Comparison of ENCODE assay signal across 16 cellular contexts in the genomic region with DNA sequence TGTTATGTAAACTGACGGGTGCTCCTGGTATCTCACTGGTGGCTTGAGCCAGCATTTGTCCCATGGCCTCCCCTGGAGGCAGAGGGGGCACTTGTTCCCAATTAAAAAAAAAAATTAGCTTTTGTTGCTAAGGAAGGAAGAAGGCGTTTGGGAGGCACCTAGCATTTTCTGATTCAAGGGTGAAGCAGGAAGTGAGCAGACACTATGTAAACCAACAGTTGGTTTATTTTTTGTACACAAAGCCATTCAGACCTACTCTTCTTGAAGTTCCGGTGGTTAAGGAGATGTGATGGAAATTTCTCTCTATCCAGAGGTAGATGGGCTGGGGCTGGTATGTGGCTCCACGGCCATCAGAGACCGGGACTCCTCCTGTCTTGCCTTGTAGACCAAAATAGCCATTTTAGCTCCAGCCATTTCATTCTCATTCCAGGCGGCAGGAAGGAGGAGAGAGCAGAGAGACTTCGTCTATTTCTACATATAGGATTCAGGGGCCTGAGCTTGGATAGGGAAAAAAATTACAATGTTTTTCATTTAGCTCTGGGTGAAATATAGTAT.
DNase-seq lines count a peak whose midpoint lies in the region; ATAC-seq and TF ChIP-seq lines count a peak whose summit lies in the region.
"Had no signal": no experiment of that assay in that cellular context is flagged by ENCODE, and none has a peak within 500 bp of the region (broad histone marks: within the 10 kb centered on the region; RNA-seq: fewer than 3 reads in every experiment).

No MANE protein-coding gene starts in this region.

- peaks cover 13% of the 10 kb centered on the region for H3K36me3 Mint-ChIP-seq in activated CD4-positive, alpha-beta T cell treated with anti-CD3 and anti-CD28 coated beads, Interleukin-2, amount 10 ng/mL, durations not matched to agents 24 days and 14 days (ENCODE audit: low read depth)
- H3K36me3 Mint-ChIP-seq in T-cell (peaks cover 16% of the 10 kb centered on the region), MCF 10A (ENCODE audit: insufficient read depth, unreplicated experiment) (peaks cover 10% of the 10 kb centered on the region)
- H3K36me3 Mint-ChIP-seq in effector memory CD8-positive, alpha-beta T cell (ENCODE audit: insufficient read depth): peaks cover 11% of the 10 kb centered on the region

- H3K4me1 ChIP-seq in spleen: peaks cover 7 to 55% (median 30%) of the 10 kb centered on the region in 6 donors
- H3K4me1 ChIP-seq: tibial artery had no signal

- H3K27ac Mint-ChIP-seq in activated CD4-positive, alpha-beta T cell treated with anti-CD3 and anti-CD28 coated beads, Interleukin-2, amount 10 ng/mL, durations not matched to agents 24 days and 14 days: peak overlapping the region; percentile 99
- H3K27ac Mint-ChIP-seq in T-cell (peak overlapping the region; percentile 93 to 97), MCF 10A (ENCODE audit: low read depth, unreplicated experiment) (no peak overlapping the region)
- H3K27ac Mint-ChIP-seq in effector memory CD8-positive, alpha-beta T cell: peak overlapping the region; percentile 93 to 94

- peaks cover 63% of the 10 kb centered on the region for H3K4me1 Mint-ChIP-seq in activated CD4-positive, alpha-beta T cell treated with anti-CD3 and anti-CD28 coated beads, Interleukin-2, amount 10 ng/mL, durations not matched to agents 24 days and 14 days
- peaks cover 83% of the 10 kb centered on the region in 3 donors for H3K4me1 Mint-ChIP-seq in T-cell
- peaks cover 45 to 54% of the 10 kb centered on the region in 2 donors for H3K4me1 Mint-ChIP-seq in effector memory CD8-positive, alpha-beta T cell (ENCODE audit: low read depth in 2 of 2)
- H3K4me1 Mint-ChIP-seq in MCF 10A (ENCODE audit: insufficient read depth, unreplicated experiment): no peaks in the 10 kb centered on the region

- peak; percentile 76 for DNase-seq in activated CD4-positive, alpha-beta T cell treated with anti-CD3 and anti-CD28 coated beads, Interleukin-2, amount 10 ng/mL, durations not matched to agents 24 days and 14 days
- no peak for DNase-seq in activated CD4-positive, alpha-beta T cell treated with anti-CD3 and anti-CD28 coated beads, Interleukin-2, amount 50 U/mL, for 4 hours
- DNase-seq in T-cell (no peak), spleen (peak; percentile 37), HuH-7 (ENCODE audit: low spot score) (no peak), Ammon's horn (ENCODE audit: low spot score) (no peak), MCF 10A (ENCODE audit: unreplicated experiment) (no peak)
- DNase-seq in effector memory CD8-positive, alpha-beta T cell: no peak
- DNase-seq: ACHN, amniotic stem cell, hypothalamus, left ventricle myocardium superior, NCI-H1105, occipital lobe, OCI-M1, tibial artery had no signal

- no peak for TF ChIP-seq POLR2A in spleen (IDR thresholded peaks at IDR 0.05)

- peak overlapping the region; percentile 71 for H3K4me3 Mint-ChIP-seq in activated CD4-positive, alpha-beta T cell treated with anti-CD3 and anti-CD28 coated beads, Interleukin-2, amount 10 ng/mL, durations not matched to agents 24 days and 14 days
- H3K4me3 Mint-ChIP-seq in T-cell (peak overlapping the region; percentile 59 to 70 (median 59)), MCF 10A (ENCODE audit: unreplicated experiment) (no peak overlapping the region)
- H3K4me3 Mint-ChIP-seq in effector memory CD8-positive, alpha-beta T cell: peak overlapping the region; percentile 62 to 84

- no peaks in the 10 kb centered on the region for H3K27me3 Mint-ChIP-seq in activated CD4-positive, alpha-beta T cell treated with anti-CD3 and anti-CD28 coated beads, Interleukin-2, amount 10 ng/mL, durations not matched to agents 24 days and 14 days
- H3K27me3 Mint-ChIP-seq in T-cell (no peaks in the 10 kb centered on the region), MCF 10A (ENCODE audit: insufficient read depth, unreplicated experiment) (no peaks in the 10 kb centered on the region)
- H3K27me3 Mint-ChIP-seq in effector memory CD8-positive, alpha-beta T cell: no peaks in the 10 kb centered on the region

- peak overlapping the region in 1 of 8 donors; percentile 8 for H3K4me3 ChIP-seq in spleen
- H3K4me3 ChIP-seq: tibial artery had no signal

- H3K27ac ChIP-seq in spleen: peak overlapping the region; percentile 24 to 77 (median 62)
- H3K27ac ChIP-seq: tibial artery had no signal

- no peaks in the 10 kb centered on the region for H3K9me3 ChIP-seq in spleen
- H3K9me3 ChIP-seq: tibial artery had no signal

- CTCF ChIA-PET in T-cell (lab: Charles Lee) (interaction anchor here (0.5 to 2.8 kb wide), 6 partner anchors 11 to 78 kb away, joined by 3 to 13 read pairs (median 10); no protein-coding TSS in a partner anchor), MCF 10A (lab: Yijun Ruan, JAX) (interaction anchor here (1.0 to 2.2 kb wide), 3 partner anchors 11 to 18 kb away, joined by 3 to 15 read pairs (median 11); no protein-coding TSS in a partner anchor)

- ATAC-seq in T-cell (replicated peaks in 1 of 4): peak; percentile 23 to 35 (median 28)
- ATAC-seq in effector memory CD8-positive, alpha-beta T cell (replicated peaks): peak; percentile 33
- ATAC-seq: left ventricle myocardium superior had no signal

- POLR2A ChIA-PET in T-cell (lab: Charles Lee) (interaction anchor here in 1 of 2 donors (1.6 kb wide), 1 partner anchor 16 kb away, joined by 5 read pairs; no protein-coding TSS in a partner anchor), MCF 10A (lab: Yijun Ruan, JAX) (no interaction called here)

- TF ChIP-seq CTCF in spleen (IDR thresholded peaks at IDR 0.05 in 8 of 11, conservative IDR thresholded peaks at IDR 0.05 in 3 of 11) (no peak), MCF 10A (IDR thresholded peaks at IDR 0.05; ENCODE audit: unreplicated experiment) (no peak)

- WGBS in spleen, 5 donors: 64 to 74% (median 73%) methylated on average over 7 of the region's 7 CpGs

- no TSS peak for BruUV-seq in MCF 10A (replicated peaks; lab: Mats Ljungman, UMichigan)

- intact Hi-C loops in activated CD4-positive, alpha-beta T cell treated with anti-CD3 and anti-CD28 coated beads, Interleukin-2, amount 10 ng/mL, durations not matched to agents 24 days and 14 days (cut with micrococcal nuclease): no loop called here
- intact Hi-C loops in spleen (cut with DNase I; ENCODE audit: low total_unique reads) (no loop called here), MCF 10A (cut with micrococcal nuclease) (no loop called here)

- peaks cover 0 to 67% (median 17%) of the 10 kb centered on the region in 6 donors for H3K36me3 ChIP-seq in spleen

- peaks cover 5% of the 10 kb centered on the region for H3K9me3 Mint-ChIP-seq in activated CD4-positive, alpha-beta T cell treated with anti-CD3 and anti-CD28 coated beads, Interleukin-2, amount 10 ng/mL, durations not matched to agents 24 days and 14 days
- H3K9me3 Mint-ChIP-seq in T-cell (peaks cover 2 to 8% (median 8%) of the 10 kb centered on the region in 3 donors), MCF 10A (ENCODE audit: unreplicated experiment) (no peaks in the 10 kb centered on the region)
- peaks cover 0 to 2% of the 10 kb centered on the region in 2 donors for H3K9me3 Mint-ChIP-seq in effector memory CD8-positive, alpha-beta T cell

- no peaks in the 10 kb centered on the region for H3K27me3 ChIP-seq in spleen (replicated peaks in 1 of 7)
- H3K27me3 ChIP-seq: tibial artery had no signal

Comparison
In these comparisons a context has a peak if more than half of its experiments do, and no peak if none do; other contexts are left out.
1. DNase-seq: peak in activated CD4-positive, alpha-beta T cell treated with anti-CD3 and anti-CD28 coated beads, Interleukin-2, amount 10 ng/mL, durations not matched to agents 24 days and 14 days (single experiment) and spleen (single experiment); none in activated CD4-positive, alpha-beta T cell treated with anti-CD3 and anti-CD28 coated beads, Interleukin-2, amount 50 U/mL, for 4 hours (0 of 2), T-cell (0 of 34), effector memory CD8-positive, alpha-beta T cell (0 of 3), HuH-7 (single experiment), Ammon's horn (single experiment) and MCF 10A (single experiment).